8 cellular contexts compared by ENCODE assay signal in genomic region chr10:43683451-43684197, GRCh38. TPM values are rescaled to one million over a fixed set of nuclear protein-coding genes. Genes with fewer than 3 reads are reported as not detected.
DNase-seq lines count a peak whose midpoint lies in the region; ATAC-seq, FAIRE-seq and TF ChIP-seq lines count a peak whose summit lies in the region.

No MANE protein-coding gene starts in this region.

- ATAC-seq in HG02938 (IDR thresholded peaks at IDR 0.05; ENCODE audit: unreplicated experiment), result no peak

- no peak overlapping the region for H2BK15ac ChIP-seq in neuronal stem cell (ENCODE audit: low read length)

- no peak overlapping the region for H4K8ac ChIP-seq in neuronal stem cell (ENCODE audit: low read depth, low read length)

- H3K4me3 ChIP-seq in fibroblast of villous mesenchyme (ENCODE audit: low read depth, low read length) (no peak overlapping the region), neuronal stem cell (ENCODE audit: low read length in 2 of 2) (no peak overlapping the region)

- peaks cover 0 to 4% (median 0%) of the 10 kb centered on the region in 3 experiments for H3K27me3 ChIP-seq in neuronal stem cell (ENCODE audit: control insufficient read depth in 3 of 3, insufficient read depth in 3 of 3, low read depth in 1 of 3, low read length in 3 of 3)

- no peak overlapping the region for H2BK5ac ChIP-seq in neuronal stem cell (ENCODE audit: low read length)

- FAIRE-seq in H54 (lab: Jason Lieb, UNC), result no peak

- H3K4me2 ChIP-seq in neuronal stem cell (ENCODE audit: insufficient read depth, low read length, poor library complexity, severe bottlenecking), result no peak overlapping the region

- TF ChIP-seq POLR2A in H54 (IDR thresholded peaks at IDR 0.05; ENCODE audit: low read depth, low read length), result no peak

- no peak overlapping the region for H2AFZ ChIP-seq in neuronal stem cell (ENCODE audit: low read length)

- H3K18ac ChIP-seq in neuronal stem cell (ENCODE audit: low read length), result no peak overlapping the region

- H2AK5ac ChIP-seq in neuronal stem cell (ENCODE audit: low read depth, low read length), result no peak overlapping the region

- WGBS in neuronal stem cell (ENCODE audit: extremely low coverage in 2 of 2, insufficient read length in 2 of 2, insufficient replicate concordance in 1 of 2), 2 donors, result no CpG with 5 or more reads among the region's 9 CpGs

- H3K79me1 ChIP-seq in neuronal stem cell (ENCODE audit: low read depth, low read length), result no peaks in the 10 kb centered on the region

- CTCF ChIA-PET in RWPE1 (lab: Yijun Ruan, JAX), result interaction anchor here (0.5 to 0.7 kb wide), 2 partner anchors 504 to 1145 kb away, joined by 3 read pairs; no protein-coding TSS in a partner anchor

- no peak for DNase-seq in RWPE1 (ENCODE audit: low spot score)
- peak; percentile 8 for DNase-seq in fibroblast of villous mesenchyme (ENCODE audit: low read depth)
- no peak for DNase-seq in H54 (ENCODE audit: insufficient read length, low spot score)
- no peak for DNase-seq in neuronal stem cell (ENCODE audit: low spot score)
- no peak for DNase-seq in KG1 (lab: John Stamatoyannopoulos, UW)

- H3K23ac ChIP-seq in neuronal stem cell (ENCODE audit: low read depth, low read length, poor library complexity), result no peak overlapping the region

- no peak overlapping the region for H2BK12ac ChIP-seq in neuronal stem cell (ENCODE audit: low read length)

- no peak overlapping the region for H2BK120ac ChIP-seq in neuronal stem cell (ENCODE audit: low read depth, low read length)

- POLR2A ChIA-PET in RWPE1 (lab: Yijun Ruan, JAX; ENCODE audit: low non-redundant PET), result no interaction called here

- no peaks in the 10 kb centered on the region for H3K9me3 ChIP-seq in neuronal stem cell (replicated peaks in 1 of 2; ENCODE audit: control insufficient read depth in 2 of 2, insufficient read depth in 1 of 2, low read depth in 1 of 2, low read length in 2 of 2)

- H3K36me3 ChIP-seq in neuronal stem cell (replicated peaks in 1 of 2; ENCODE audit: control insufficient read depth in 2 of 2, insufficient read depth in 2 of 2, low read length in 2 of 2), result no peaks in the 10 kb centered on the region

- no peak overlapping the region for H3K27ac ChIP-seq in 22Rv1
- no peak overlapping the region for H3K27ac ChIP-seq in RWPE1
- no peak overlapping the region for H3K27ac ChIP-seq in neuronal stem cell (replicated peaks; ENCODE audit: low read length)

- H3K4ac ChIP-seq in neuronal stem cell (ENCODE audit: low read length), result no peak overlapping the region

- no peak overlapping the region for H4K91ac ChIP-seq in neuronal stem cell (ENCODE audit: low read depth, low read length, poor library complexity)

- H3K14ac ChIP-seq in neuronal stem cell (ENCODE audit: low read length), result no peak overlapping the region

- TF ChIP-seq CTCF in 22Rv1 (IDR thresholded peaks at IDR 0.05) (peak; percentile 69), GM12872 (IDR thresholded peaks at IDR 0.05; ENCODE audit: insufficient read depth, low read depth, low read length) (peak; percentile 69), RWPE1 (conservative IDR thresholded peaks at IDR 0.05; ENCODE audit: low read depth) (0 out of 2 replicates have a peak, but pooled peaks have one; percentile 7), fibroblast of villous mesenchyme (IDR thresholded peaks at IDR 0.05; ENCODE audit: insufficient read depth, low read depth, low read length) (peak; percentile 59)

- no peak overlapping the region for H3K9ac ChIP-seq in neuronal stem cell (ENCODE audit: low read depth, low read length, poor library complexity)

- no peaks in the 10 kb centered on the region for H3K4me1 ChIP-seq in neuronal stem cell (ENCODE audit: control insufficient read depth in 2 of 2, insufficient read depth in 1 of 2, low read depth in 1 of 2, low read length in 2 of 2)

RNA-seq across cellular contexts. Expression of gene ZNF32, which starts 34.9 kb away (rescaled TPM):
- 29.0 and 30.7 TPM in 2 replicates for total RNA-seq in fibroblast of villous mesenchyme
- polyA plus RNA-seq in neuronal stem cell (2013, experiment 1 of 2), result 25.9 TPM
- 26.0 TPM for polyA plus RNA-seq in neuronal stem cell (2013, experiment 2 of 2)

Comparison
In these comparisons a context has a peak if more than half of its experiments do, and no peak if none do; other contexts are left out.
1. CTCF ChIP-seq: peak in every context shown above with its lines; median percentile 69 in 22Rv1; 69 in GM12872; 59 in fibroblast of villous mesenchyme; 7 in RWPE1.